In genomic region chr3:144052275-144052674, GRCh38 we compare ENCODE assay signal across 20 cellular contexts.
"Had no signal": no experiment of that assay in that cellular context is flagged by ENCODE, and none has a peak within 500 bp of the region (broad histone marks: within the 10 kb centered on the region; RNA-seq: fewer than 3 reads in every experiment).

No MANE protein-coding gene starts in this region.

- H2AFZ ChIP-seq: neural progenitor cell had no signal

- H3K4me3 ChIP-seq: coronary artery, dorsolateral prefrontal cortex, gastroesophageal sphincter, left lung, lower lobe of right lung, neural progenitor cell, ovary, right atrium auricular region, sigmoid colon, stomach, upper lobe of left lung, uterus had no signal

- H3K27me3 ChIP-seq: dorsolateral prefrontal cortex, gastroesophageal sphincter, left lung, neural progenitor cell, ovary, right atrium auricular region, sigmoid colon, stomach, upper lobe of left lung, uterus had no signal

- H3K36me3 ChIP-seq: gastroesophageal sphincter, left lung, lower lobe of right lung, neural progenitor cell, ovary, right atrium auricular region, sigmoid colon, stomach, upper lobe of left lung, uterus had no signal

- H3K9me3 ChIP-seq: gastroesophageal sphincter, left lung, lower lobe of right lung, ovary, right atrium auricular region, sigmoid colon, stomach, upper lobe of left lung, uterus had no signal

- H3K4me1 ChIP-seq: left lung, lower lobe of right lung, neural progenitor cell, right atrium auricular region, sigmoid colon, upper lobe of left lung, uterus had no signal

- ATAC-seq: gastroesophageal sphincter; left lung; lower lobe of right lung; natural killer cell treated with Interleukin-12 subunit alpha and Interleukin-12 subunit beta and Interleukin-15 and Interleukin-18, amount 100 ng/mL, for 72 hours had no signal

- DNase-seq: dorsolateral prefrontal cortex; effector CD8-positive, alpha-beta T cell; foreskin fibroblast; immature natural killer cell; left lung; lower lobe of right lung; nucleus accumbens; ovary; sigmoid colon; small intestine; stimulated activated CD4-positive, alpha-beta T cell treated with anti-CD3 and anti-CD28 coated beads, Interleukin-12 subunit alpha, Interleukin-12 subunit beta, amount 100 ng/mL, for 4 hours; stimulated activated naive CD4-positive, alpha-beta T cell; stomach; upper lobe of left lung; uterus had no signal

- H3K9ac ChIP-seq: neural progenitor cell had no signal

- H3K4me2 ChIP-seq: neural progenitor cell had no signal

- H3K27ac ChIP-seq: coronary artery, dorsolateral prefrontal cortex, gastroesophageal sphincter, left lung, lower lobe of right lung, neural progenitor cell, ovary, right atrium auricular region, sigmoid colon, stomach, upper lobe of left lung, uterus had no signal
